8 cellular contexts compared by ENCODE assay signal in the genomic region with DNA sequence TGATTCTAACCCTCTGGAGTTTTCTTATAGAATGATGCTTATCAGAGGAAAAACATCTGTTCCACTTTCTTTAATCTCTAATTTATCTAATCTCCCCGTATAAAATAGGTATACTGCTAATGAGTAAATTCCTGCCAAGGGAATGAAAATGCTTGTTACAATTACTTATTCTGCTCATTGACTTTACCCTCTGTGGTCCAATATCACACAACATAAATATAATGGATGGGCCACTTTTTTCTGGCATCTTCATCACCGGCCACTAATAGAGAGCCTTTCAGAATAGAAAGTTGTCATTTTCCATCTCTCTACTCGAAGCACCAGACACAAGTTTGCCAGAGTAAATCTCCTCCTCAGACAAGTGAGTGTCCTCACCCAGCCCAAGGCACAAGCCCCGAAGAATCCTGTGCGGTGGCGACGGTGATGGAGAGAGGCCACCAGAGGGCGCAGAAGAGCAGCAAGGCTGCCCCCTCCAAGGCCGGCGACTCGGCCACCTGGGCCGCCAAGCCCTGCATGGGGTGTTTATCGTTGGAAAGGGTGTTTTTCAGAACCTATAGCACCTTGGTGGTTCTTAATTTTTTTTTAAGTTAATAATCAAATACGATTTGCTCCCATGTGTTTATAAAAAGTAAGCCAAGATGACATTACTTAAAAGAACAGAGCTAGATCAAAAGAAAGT.
A peak's percentile ranks its signal among the peaks of the same experiment; 100 is the strongest.
DNase-seq lines count a peak whose midpoint lies in the region; ATAC-seq lines count a peak whose summit lies in the region.

No MANE protein-coding gene starts in this region.

- DNase-seq in AG08395 (ENCODE audit: low spot score) (peak; percentile 82), NCI-H2227 treated with DMSO at 0.1 percent for 48 hours (lab: John Stamatoyannopoulos, UW) (peak; percentile 44), cerebellum (ENCODE audit: low spot score) (peak; percentile 78), left lobe of liver (ENCODE audit: low spot score) (peak; percentile 79)
- DNase-seq in activated CD4-positive, alpha-beta T cell treated with anti-CD3 and anti-CD28 coated beads for 24 hours (ENCODE audit: low read depth in 2 of 2) = peak; percentile 72 to 76
- peak; percentile 61 to 77 for DNase-seq in stimulated activated CD4-positive, alpha-beta T cell treated with anti-CD3 and anti-CD28 coated beads, Interleukin-4, amount 100 ng/mL, for 4 hours

- peak; percentile 97 for ATAC-seq in GM18907 (IDR thresholded peaks at IDR 0.05; ENCODE audit: unreplicated experiment)
- peak; percentile 96 for ATAC-seq in HG03135 (IDR thresholded peaks at IDR 0.05; ENCODE audit: unreplicated experiment)
- ATAC-seq in left lobe of liver = peak; percentile 100

Comparison
In these comparisons a context has a peak if more than half of its experiments do, and no peak if none do; other contexts are left out.
1. Peak in every context shown above with its lines: DNase-seq and ATAC-seq.